1 cellular context compared by ENCODE assay signal in genomic region chr18:3624818-3625716, GRCh38.
TF ChIP-seq lines count a peak whose summit lies in the region.

No MANE protein-coding gene starts in this region.

TF ChIP-seq in endothelial cell of umbilical vein, 7 proteins besides CTCF, POLR2A, EP300 and RAD21 (continued from another document):
- TF ChIP-seq FOS (IDR thresholded peaks at IDR 0.05; ENCODE audit: borderline replicate concordance, insufficient read depth, low read length), result peak; percentile 72
- no peak for TF ChIP-seq EZH2 (IDR thresholded peaks at IDR 0.05; ENCODE audit: borderline replicate concordance, low read depth, low read length, severe bottlenecking)
- peak; percentile 47 for TF ChIP-seq JUN (IDR thresholded peaks at IDR 0.05; ENCODE audit: borderline replicate concordance, insufficient read depth, insufficient read length, low read depth)
